8 cellular contexts compared by ENCODE assay signal in the genomic region with DNA sequence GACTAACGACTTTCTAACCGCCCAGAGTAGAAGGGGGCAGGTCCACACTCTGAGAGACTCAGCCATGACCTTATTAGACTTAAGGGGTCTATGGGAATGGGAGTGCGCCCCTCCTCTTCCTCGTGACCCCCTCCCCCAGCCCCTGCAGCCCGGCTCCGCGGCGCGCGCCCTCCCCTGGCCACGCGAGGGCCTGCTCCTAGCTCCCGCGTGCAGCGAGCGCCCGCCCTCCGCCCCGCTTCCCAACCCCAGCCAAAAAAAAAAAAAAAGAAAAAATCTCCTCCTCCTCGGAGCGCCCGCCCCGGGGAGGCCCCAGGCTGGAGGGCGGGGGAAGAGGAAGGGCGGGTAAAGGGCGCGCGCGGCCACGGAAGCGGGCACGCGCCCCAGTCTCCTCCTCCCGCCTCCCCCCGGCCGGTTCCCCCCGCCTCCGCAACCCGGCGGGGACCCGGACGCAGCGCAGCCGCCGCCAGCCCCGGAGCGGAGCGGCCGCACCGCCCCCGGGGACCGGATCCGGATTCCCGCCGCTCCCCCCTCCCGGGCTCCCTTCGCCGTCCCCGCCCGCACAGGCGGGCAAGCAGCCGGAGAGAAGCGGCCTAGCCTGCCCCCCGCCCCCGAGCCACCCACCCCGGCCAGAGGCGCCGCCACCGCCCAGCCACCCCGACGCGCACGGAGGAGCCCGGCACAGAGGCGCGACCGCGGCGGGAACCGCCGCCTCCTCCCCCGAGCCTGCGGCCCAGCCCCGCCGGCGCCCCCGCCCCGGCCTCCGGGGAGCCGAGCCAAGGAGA. TPM values are rescaled to one million over a fixed set of nuclear protein-coding genes. Genes with fewer than 3 reads are reported as not detected.
DNase-seq lines count a peak whose midpoint lies in the region; ATAC-seq and TF ChIP-seq lines count a peak whose summit lies in the region.

No MANE protein-coding gene starts in this region.

- H2AFZ ChIP-seq in mammary epithelial cell (ENCODE audit: low read depth, low read length) = peak overlapping the region; percentile 60

- peaks cover 40% of the 10 kb centered on the region for H3K79me2 ChIP-seq in mammary epithelial cell (ENCODE audit: insufficient read depth, low read length)

- peak overlapping the region; percentile 65 for H3K4me3 ChIP-seq in WERI-Rb-1 (ENCODE audit: low read depth, low read length)
- H3K4me3 ChIP-seq in mammary epithelial cell (replicated peaks in 1 of 3; ENCODE audit: insufficient read depth in 1 of 3, low read depth in 2 of 3, low read length in 3 of 3) = peak overlapping the region; percentile 48 to 86 (median 84)

- H3K27ac ChIP-seq in WERI-Rb-1 = peak overlapping the region; percentile 99
- peak overlapping the region; percentile 44 for H3K27ac ChIP-seq in mammary epithelial cell (ENCODE audit: insufficient read depth, low read depth, low read length)

- H4K20me1 ChIP-seq in mammary epithelial cell (ENCODE audit: insufficient read depth, low read length) = no peaks in the 10 kb centered on the region

- 0% methylated on average over 12 of the region's 90 CpGs for WGBS in mammary epithelial cell (ENCODE audit: low coverage, missing lambda C conversion rate)

- no TSS peak for BruUV-seq in mammary epithelial cell (replicated peaks; lab: Mats Ljungman, UMichigan)

- H3K36me3 ChIP-seq in WERI-Rb-1 (peaks cover 55% of the 10 kb centered on the region), mammary epithelial cell (ENCODE audit: insufficient read depth, low read length) (peaks cover 22% of the 10 kb centered on the region)

- intact Hi-C loops in mammary epithelial cell (cut with micrococcal nuclease) = loop anchor here (1.0 kb wide), 2 partner anchors 18 to 106 kb away; a partner anchor contains a TSS

- DNase-seq in NCI-H2171 (lab: John Stamatoyannopoulos, UW) (peak; percentile 96), WERI-Rb-1 (peak; percentile 93), mammary epithelial cell (peak; percentile 90), inferior parietal cortex (ENCODE audit: extremely low spot score) (peak; percentile 86), smooth muscle cell of the brain vasculature (ENCODE audit: low read depth, low spot score) (peak; percentile 69)

- peak overlapping the region; percentile 57 for H3K9ac ChIP-seq in mammary epithelial cell (ENCODE audit: insufficient read depth, low read length)

- H3K9me3 ChIP-seq in WERI-Rb-1 (ENCODE audit: severe bottlenecking) (no peaks in the 10 kb centered on the region), mammary epithelial cell (replicated peaks; ENCODE audit: insufficient read depth, low read length) (no peaks in the 10 kb centered on the region)

- in situ Hi-C loops in mammary epithelial cell (cut with MboI; ENCODE audit: low sequenced_read_pairs in 2 of 2) = no loop called here

- dilution Hi-C loops in mammary epithelial cell (cut with HindIII; ENCODE audit: low sequenced_read_pairs) = no loop called here

- TF ChIP-seq CTCF in WERI-Rb-1 (IDR thresholded peaks at IDR 0.05; ENCODE audit: low read depth, low read length) (peak; percentile 73), mammary epithelial cell (conservative IDR thresholded peaks at IDR 0.05 in 1 of 2, IDR thresholded peaks at IDR 0.05 in 1 of 2; ENCODE audit: extremely low read depth in 1 of 2, insufficient read depth in 1 of 2, low read depth in 1 of 2, low read length in 2 of 2) (peak in 1 of 2 donors; percentile 61)

- CTCF ChIA-PET in mammary epithelial cell (lab: Charles Lee; ENCODE audit: low non-redundant PET) = interaction anchor here (0.6 kb wide), 4 partner anchors 9 to 240 kb away, joined by 3 to 7 read pairs (median 5); no protein-coding TSS in a partner anchor

- ATAC-seq in GM18502 (IDR thresholded peaks at IDR 0.05; ENCODE audit: poor library complexity, unreplicated experiment) = peak; percentile 37
- peak; percentile 17 for ATAC-seq in HG03064 (IDR thresholded peaks at IDR 0.05; ENCODE audit: low read depth, unreplicated experiment)
- no peak for ATAC-seq in HG03469 (IDR thresholded peaks at IDR 0.05; ENCODE audit: unreplicated experiment)

- H3K27me3 ChIP-seq in WERI-Rb-1 (ENCODE audit: insufficient read depth, low read depth, severe bottlenecking) (no peaks in the 10 kb centered on the region), mammary epithelial cell (ENCODE audit: insufficient read depth, low read length) (no peaks in the 10 kb centered on the region)

- H3K4me1 ChIP-seq in mammary epithelial cell (ENCODE audit: insufficient read depth, low read length) = peaks cover 32% of the 10 kb centered on the region

- H3K4me2 ChIP-seq in mammary epithelial cell (ENCODE audit: insufficient read depth, low read depth, low read length) = peak overlapping the region; percentile 90

RNA-seq across cellular contexts. Expression of a gene that starts 0.9 kb away (rescaled TPM):
- 10 to 100 TPM; 30.0 to 60.1 TPM for total RNA-seq in mammary epithelial cell
- polyA plus RNA-seq in mammary epithelial cell = 18.5 TPM
- polyA minus RNA-seq in mammary epithelial cell = 25.0 TPM

RNA-seq across cellular contexts. Expression of a gene that starts 18.9 kb away (rescaled TPM):
- total RNA-seq in mammary epithelial cell = 10 to 100 TPM; 35.3 to 55.9 TPM
- polyA plus RNA-seq in mammary epithelial cell = 26.3 TPM
- 30.4 TPM for polyA minus RNA-seq in mammary epithelial cell

RNA-seq across cellular contexts. Expression of a gene that starts 31.8 kb away (rescaled TPM):
- total RNA-seq in mammary epithelial cell = 10 to 100 TPM; 25.2 to 31.8 TPM
- polyA plus RNA-seq in mammary epithelial cell = 29.6 TPM
- polyA minus RNA-seq in mammary epithelial cell = 20.0 TPM

RNA-seq across cellular contexts. Expression of a gene that starts 48.0 kb away (rescaled TPM):
- total RNA-seq in mammary epithelial cell = not detected
- not detected for polyA plus RNA-seq in mammary epithelial cell
- not detected for polyA minus RNA-seq in mammary epithelial cell

RNA-seq across cellular contexts. Expression of a gene that starts 49.4 kb away (rescaled TPM):
- total RNA-seq in mammary epithelial cell = not detected
- polyA plus RNA-seq in mammary epithelial cell = not detected
- polyA minus RNA-seq in mammary epithelial cell = not detected
